2 cellular contexts compared by ENCODE assay signal in the genomic region with DNA sequence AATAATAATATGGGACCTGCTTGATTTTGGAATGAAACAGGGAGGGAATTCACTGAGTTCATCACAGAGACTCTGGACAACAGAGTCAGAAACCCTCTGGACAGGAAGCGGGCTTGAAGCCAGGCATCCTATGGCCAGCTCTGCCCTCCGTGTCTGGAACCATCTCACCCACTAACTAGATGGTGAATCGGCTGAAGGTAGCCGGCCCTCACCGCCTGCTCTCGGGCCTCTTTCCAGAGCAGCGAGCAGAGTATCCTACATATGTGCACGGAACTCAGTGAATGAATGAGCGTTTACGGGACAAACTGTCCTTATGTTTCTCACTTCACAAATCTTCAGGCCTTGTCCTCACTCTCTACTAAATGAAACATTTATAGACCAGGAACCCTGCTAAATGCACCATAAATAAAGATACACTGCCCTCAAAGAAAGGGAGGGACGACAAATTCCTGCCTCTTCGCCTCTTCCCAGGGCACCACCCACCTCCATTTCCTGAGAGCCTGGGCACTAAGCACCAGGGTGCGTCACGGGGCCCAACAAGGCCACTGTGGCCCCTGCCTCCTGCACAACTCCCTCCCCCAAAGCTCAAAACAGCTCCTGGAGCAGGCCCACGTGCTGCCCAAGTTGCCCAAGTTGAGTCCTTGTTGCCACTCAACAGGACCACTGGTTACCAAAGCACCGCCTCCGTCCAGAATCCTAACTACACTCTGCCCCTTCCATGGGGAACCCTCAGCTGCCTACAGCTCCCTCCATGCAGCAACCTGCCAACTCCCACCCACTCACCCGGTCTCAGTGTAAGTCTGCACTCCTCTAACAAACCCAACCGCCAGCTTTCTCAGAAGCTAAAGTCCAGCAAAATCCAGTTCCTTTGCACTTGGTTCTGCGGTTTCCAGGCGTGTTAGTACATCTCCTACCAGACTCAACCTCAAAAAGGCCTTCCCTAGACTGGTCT.
TF ChIP-seq lines count a peak whose summit lies in the region.

No MANE protein-coding gene starts in this region.

TF ChIP-seq in IMR-90, 13 proteins besides CTCF, POLR2A, EP300 and RAD21:
- TF ChIP-seq CEBPB (IDR thresholded peaks at IDR 0.05; ENCODE audit: low read depth, low read length) (no peak), SMC3 (IDR thresholded peaks at IDR 0.05; ENCODE audit: low read depth, low read length) (no peak), FOS (IDR thresholded peaks at IDR 0.05; ENCODE audit: low read depth, low read length) (no peak), BHLHE40 (IDR thresholded peaks at IDR 0.05; ENCODE audit: low read depth, low read length) (no peak), MXI1 (IDR thresholded peaks at IDR 0.05; ENCODE audit: borderline replicate concordance, low read depth, low read length) (no peak), RCOR1 (IDR thresholded peaks at IDR 0.05; ENCODE audit: insufficient replicate concordance, low read length) (no peak), MAFK (IDR thresholded peaks at IDR 0.05; ENCODE audit: low read depth, low read length) (no peak), MAZ (IDR thresholded peaks at IDR 0.05; ENCODE audit: borderline replicate concordance, low read depth, low read length) (no peak), CHD1 (IDR thresholded peaks at IDR 0.05; ENCODE audit: low read depth, low read length) (no peak), NFE2L2 (IDR thresholded peaks at IDR 0.05; ENCODE audit: low read depth, low read length) (no peak), RFX5 (IDR thresholded peaks at IDR 0.05; ENCODE audit: low read depth, low read length) (no peak)
- TF ChIP-seq, protein P1, sequence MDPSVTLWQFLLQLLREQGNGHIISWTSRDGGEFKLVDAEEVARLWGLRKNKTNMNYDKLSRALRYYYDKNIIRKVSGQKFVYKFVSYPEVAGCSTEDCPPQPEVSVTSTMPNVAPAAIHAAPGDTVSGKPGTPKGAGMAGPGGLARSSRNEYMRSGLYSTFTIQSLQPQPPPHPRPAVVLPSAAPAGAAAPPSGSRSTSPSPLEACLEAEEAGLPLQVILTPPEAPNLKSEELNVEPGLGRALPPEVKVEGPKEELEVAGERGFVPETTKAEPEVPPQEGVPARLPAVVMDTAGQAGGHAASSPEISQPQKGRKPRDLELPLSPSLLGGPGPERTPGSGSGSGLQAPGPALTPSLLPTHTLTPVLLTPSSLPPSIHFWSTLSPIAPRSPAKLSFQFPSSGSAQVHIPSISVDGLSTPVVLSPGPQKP (IDR thresholded peaks at IDR 0.05; ENCODE audit: borderline replicate concordance, low read depth, low read length), result no peak
- TF ChIP-seq, protein P2, sequence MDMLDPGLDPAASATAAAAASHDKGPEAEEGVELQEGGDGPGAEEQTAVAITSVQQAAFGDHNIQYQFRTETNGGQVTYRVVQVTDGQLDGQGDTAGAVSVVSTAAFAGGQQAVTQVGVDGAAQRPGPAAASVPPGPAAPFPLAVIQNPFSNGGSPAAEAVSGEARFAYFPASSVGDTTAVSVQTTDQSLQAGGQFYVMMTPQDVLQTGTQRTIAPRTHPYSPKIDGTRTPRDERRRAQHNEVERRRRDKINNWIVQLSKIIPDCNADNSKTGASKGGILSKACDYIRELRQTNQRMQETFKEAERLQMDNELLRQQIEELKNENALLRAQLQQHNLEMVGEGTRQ (IDR thresholded peaks at IDR 0.05; ENCODE audit: low read depth, low read length), result no peak

TF ChIP-seq in GM12878, 131 proteins besides CTCF, POLR2A, EP300 and RAD21:
- no peak for TF ChIP-seq PAX8 (IDR thresholded peaks at IDR 0.05)
- TF ChIP-seq, protein P3, sequence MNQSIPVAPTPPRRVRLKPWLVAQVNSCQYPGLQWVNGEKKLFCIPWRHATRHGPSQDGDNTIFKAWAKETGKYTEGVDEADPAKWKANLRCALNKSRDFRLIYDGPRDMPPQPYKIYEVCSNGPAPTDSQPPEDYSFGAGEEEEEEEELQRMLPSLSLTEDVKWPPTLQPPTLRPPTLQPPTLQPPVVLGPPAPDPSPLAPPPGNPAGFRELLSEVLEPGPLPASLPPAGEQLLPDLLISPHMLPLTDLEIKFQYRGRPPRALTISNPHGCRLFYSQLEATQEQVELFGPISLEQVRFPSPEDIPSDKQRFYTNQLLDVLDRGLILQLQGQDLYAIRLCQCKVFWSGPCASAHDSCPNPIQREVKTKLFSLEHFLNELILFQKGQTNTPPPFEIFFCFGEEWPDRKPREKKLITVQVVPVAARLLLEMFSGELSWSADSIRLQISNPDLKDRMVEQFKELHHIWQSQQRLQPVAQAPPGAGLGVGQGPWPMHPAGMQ (IDR thresholded peaks at IDR 0.05; ENCODE audit: borderline replicate concordance), result no peak
- no peak for TF ChIP-seq TARDBP (IDR thresholded peaks at IDR 0.05; ENCODE audit: borderline replicate concordance)
- TF ChIP-seq, protein P4, sequence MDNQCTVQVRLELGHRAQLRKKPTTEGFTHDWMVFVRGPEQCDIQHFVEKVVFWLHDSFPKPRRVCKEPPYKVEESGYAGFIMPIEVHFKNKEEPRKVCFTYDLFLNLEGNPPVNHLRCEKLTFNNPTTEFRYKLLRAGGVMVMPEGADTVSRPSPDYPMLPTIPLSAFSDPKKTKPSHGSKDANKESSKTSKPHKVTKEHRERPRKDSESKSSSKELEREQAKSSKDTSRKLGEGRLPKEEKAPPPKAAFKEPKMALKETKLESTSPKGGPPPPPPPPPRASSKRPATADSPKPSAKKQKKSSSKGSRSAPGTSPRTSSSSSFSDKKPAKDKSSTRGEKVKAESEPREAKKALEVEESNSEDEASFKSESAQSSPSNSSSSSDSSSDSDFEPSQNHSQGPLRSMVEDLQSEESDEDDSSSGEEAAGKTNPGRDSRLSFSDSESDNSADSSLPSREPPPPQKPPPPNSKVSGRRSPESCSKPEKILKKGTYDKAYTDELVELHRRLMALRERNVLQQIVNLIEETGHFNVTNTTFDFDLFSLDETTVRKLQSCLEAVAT (IDR thresholded peaks at IDR 0.05), result no peak
- TF ChIP-seq ASH2L (IDR thresholded peaks at IDR 0.05; ENCODE audit: borderline replicate concordance, low read depth), result no peak
- no peak for TF ChIP-seq ETV6 (conservative IDR thresholded peaks at IDR 0.05 in 1 of 2, IDR thresholded peaks at IDR 0.05 in 1 of 2; ENCODE audit: borderline replicate concordance in 1 of 2, low read depth in 1 of 2)
- TF ChIP-seq GABPA (IDR thresholded peaks at IDR 0.05; ENCODE audit: low read depth), result no peak
- no peak for TF ChIP-seq GATAD2B (conservative IDR thresholded peaks at IDR 0.05; ENCODE audit: low read depth)
- no peak for TF ChIP-seq BACH1 (IDR thresholded peaks at IDR 0.05; ENCODE audit: borderline replicate concordance)
- TF ChIP-seq ESRRA (IDR thresholded peaks at IDR 0.05; ENCODE audit: low read length), result no peak
- no peak for TF ChIP-seq HDAC6 (IDR thresholded peaks at IDR 0.05; ENCODE audit: unreplicated experiment)
- TF ChIP-seq, protein P5, sequence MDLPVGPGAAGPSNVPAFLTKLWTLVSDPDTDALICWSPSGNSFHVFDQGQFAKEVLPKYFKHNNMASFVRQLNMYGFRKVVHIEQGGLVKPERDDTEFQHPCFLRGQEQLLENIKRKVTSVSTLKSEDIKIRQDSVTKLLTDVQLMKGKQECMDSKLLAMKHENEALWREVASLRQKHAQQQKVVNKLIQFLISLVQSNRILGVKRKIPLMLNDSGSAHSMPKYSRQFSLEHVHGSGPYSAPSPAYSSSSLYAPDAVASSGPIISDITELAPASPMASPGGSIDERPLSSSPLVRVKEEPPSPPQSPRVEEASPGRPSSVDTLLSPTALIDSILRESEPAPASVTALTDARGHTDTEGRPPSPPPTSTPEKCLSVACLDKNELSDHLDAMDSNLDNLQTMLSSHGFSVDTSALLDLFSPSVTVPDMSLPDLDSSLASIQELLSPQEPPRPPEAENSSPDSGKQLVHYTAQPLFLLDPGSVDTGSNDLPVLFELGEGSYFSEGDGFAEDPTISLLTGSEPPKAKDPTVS (IDR thresholded peaks at IDR 0.05; ENCODE audit: low read depth, low read length), result no peak
- TF ChIP-seq CHD1 (IDR thresholded peaks at IDR 0.05; ENCODE audit: low read depth, low read length), result no peak
